ENCODE assay signal across 8 cellular contexts in the genomic region with DNA sequence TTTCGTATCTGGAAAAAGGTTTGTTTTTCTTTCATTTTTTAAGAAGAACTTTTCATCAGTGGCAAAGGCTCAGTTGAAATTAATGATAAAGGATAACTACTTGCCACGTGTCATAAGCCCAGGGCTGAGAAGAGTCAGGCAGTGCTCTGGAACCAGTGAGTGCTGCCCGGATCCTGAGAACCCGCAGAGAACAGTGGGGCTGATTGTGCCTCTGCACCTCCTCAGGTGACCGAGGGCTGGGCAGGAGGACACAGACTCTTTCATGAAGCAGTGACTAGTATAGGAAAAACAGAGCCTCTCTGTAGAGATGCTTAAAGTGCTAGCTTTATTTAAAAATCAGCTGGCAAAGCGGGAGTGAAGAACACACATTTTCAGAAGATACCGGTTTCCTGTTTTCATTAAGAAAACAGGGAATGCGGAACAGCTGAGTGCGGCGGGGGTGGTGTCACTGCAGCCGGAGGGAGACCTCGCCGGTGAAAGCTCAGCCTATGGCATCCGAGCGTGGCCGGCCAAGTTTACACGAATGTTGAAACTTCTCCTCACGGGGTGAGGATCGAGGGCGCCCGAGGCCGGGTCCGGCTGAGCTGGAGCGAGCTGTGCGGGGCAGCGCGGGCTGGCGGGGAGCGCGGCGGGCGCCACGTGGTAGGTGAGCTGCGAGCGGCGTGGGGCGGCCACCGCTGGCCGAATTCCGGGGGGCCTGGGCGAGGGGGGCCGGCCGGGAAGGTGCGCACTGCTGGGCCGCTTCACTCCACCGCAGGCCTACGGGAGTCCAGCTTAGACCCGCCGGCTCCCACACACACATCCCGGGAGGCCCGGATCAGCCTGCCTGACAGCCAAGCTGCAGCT.
DNase-seq lines count a peak whose midpoint lies in the region; ATAC-seq and TF ChIP-seq lines count a peak whose summit lies in the region.

No MANE protein-coding gene starts in this region.

- peaks cover 21% of the 10 kb centered on the region for H3K36me3 Mint-ChIP-seq in activated T-helper 2 cell treated with anti-CD3 and anti-CD28 coated beads, Interferon-gamma antibody, Interleukin-2, Interleukin-4, amounts not matched to agents 10 μg/mL and 5 μg/mL and 100 μg/mL, durations not matched to agents 14 hours and 24 hours and 36 hours (ENCODE audit: low read depth)

- ATAC-seq in GM18907 (IDR thresholded peaks at IDR 0.05; ENCODE audit: unreplicated experiment) (peak; percentile 52), HG03439 (IDR thresholded peaks at IDR 0.05; ENCODE audit: unreplicated experiment) (no peak)

- H3K9me3 Mint-ChIP-seq in activated T-helper 2 cell treated with anti-CD3 and anti-CD28 coated beads, Interferon-gamma antibody, Interleukin-2, Interleukin-4, amounts not matched to agents 10 μg/mL and 5 μg/mL and 100 μg/mL, durations not matched to agents 14 hours and 24 hours and 36 hours = no peaks in the 10 kb centered on the region

- H3K4me3 ChIP-seq in fibroblast of pulmonary artery (replicated peaks; ENCODE audit: low read depth, low read length) (peak overlapping the region; percentile 56), thymus (ENCODE audit: low read length) (peak overlapping the region; percentile 73)

- no peaks in the 10 kb centered on the region for H3K27me3 ChIP-seq in thymus (ENCODE audit: control insufficient read depth, insufficient read depth)

- 1% methylated on average over 51 of the region's 51 CpGs for WGBS in thymus

- intact Hi-C loops in activated T-helper 2 cell treated with anti-CD3 and anti-CD28 coated beads, Interferon-gamma antibody, Interleukin-2, Interleukin-4, amounts not matched to agents 10 μg/mL and 5 μg/mL and 100 μg/mL, durations not matched to agents 14 hours and 24 hours and 36 hours (cut with micrococcal nuclease) = loop anchor here (5.0 kb wide), 1 partner anchor 50 kb away; no protein-coding TSS in a partner anchor

- H3K4me1 Mint-ChIP-seq in activated T-helper 2 cell treated with anti-CD3 and anti-CD28 coated beads, Interferon-gamma antibody, Interleukin-2, Interleukin-4, amounts not matched to agents 10 μg/mL and 5 μg/mL and 100 μg/mL, durations not matched to agents 14 hours and 24 hours and 36 hours (ENCODE audit: low read depth) = peaks cover 12% of the 10 kb centered on the region

- peak overlapping the region; percentile 86 for H3K4me3 Mint-ChIP-seq in activated T-helper 2 cell treated with anti-CD3 and anti-CD28 coated beads, Interferon-gamma antibody, Interleukin-2, Interleukin-4, amounts not matched to agents 10 μg/mL and 5 μg/mL and 100 μg/mL, durations not matched to agents 14 hours and 24 hours and 36 hours (ENCODE audit: low read depth)

- DNase-seq in NCI-H460 (ENCODE audit: extremely low read depth, low read depth) (peak; percentile 38), fibroblast of pulmonary artery (ENCODE audit: low read depth) (peak; percentile 70), myocyte (ENCODE audit: low read depth) (peak; percentile 69), T-helper 9 cell (no peak)
- peak; percentile 14 for DNase-seq in activated T-helper 2 cell treated with anti-CD3 and anti-CD28 coated beads, Interferon-gamma antibody, Interleukin-2, Interleukin-4, amounts not matched to agents 10 μg/mL and 5 μg/mL and 100 μg/mL, durations not matched to agents 14 hours and 24 hours and 36 hours (ENCODE audit: low spot score)

- peaks cover 11% of the 10 kb centered on the region for H3K36me3 ChIP-seq in thymus (ENCODE audit: control insufficient read depth, insufficient read depth)

- peaks cover 6% of the 10 kb centered on the region for H3K27me3 Mint-ChIP-seq in activated T-helper 2 cell treated with anti-CD3 and anti-CD28 coated beads, Interferon-gamma antibody, Interleukin-2, Interleukin-4, amounts not matched to agents 10 μg/mL and 5 μg/mL and 100 μg/mL, durations not matched to agents 14 hours and 24 hours and 36 hours (ENCODE audit: low read depth)

- H3K27ac Mint-ChIP-seq in activated T-helper 2 cell treated with anti-CD3 and anti-CD28 coated beads, Interferon-gamma antibody, Interleukin-2, Interleukin-4, amounts not matched to agents 10 μg/mL and 5 μg/mL and 100 μg/mL, durations not matched to agents 14 hours and 24 hours and 36 hours = peak overlapping the region; percentile 81

- H3K27ac ChIP-seq in thymus (ENCODE audit: low read depth) = peak overlapping the region; percentile 27

- TF ChIP-seq CTCF in fibroblast of pulmonary artery (IDR thresholded peaks at IDR 0.05; ENCODE audit: low read length, missing control alignments) = no peak

- H3K4me1 ChIP-seq in thymus (ENCODE audit: control insufficient read depth, insufficient read depth, low read length) = peaks cover 5% of the 10 kb centered on the region

- H3K9me3 ChIP-seq in thymus (ENCODE audit: control insufficient read depth) = no peaks in the 10 kb centered on the region
